9 cellular contexts compared by ENCODE assay signal in the genomic region with DNA sequence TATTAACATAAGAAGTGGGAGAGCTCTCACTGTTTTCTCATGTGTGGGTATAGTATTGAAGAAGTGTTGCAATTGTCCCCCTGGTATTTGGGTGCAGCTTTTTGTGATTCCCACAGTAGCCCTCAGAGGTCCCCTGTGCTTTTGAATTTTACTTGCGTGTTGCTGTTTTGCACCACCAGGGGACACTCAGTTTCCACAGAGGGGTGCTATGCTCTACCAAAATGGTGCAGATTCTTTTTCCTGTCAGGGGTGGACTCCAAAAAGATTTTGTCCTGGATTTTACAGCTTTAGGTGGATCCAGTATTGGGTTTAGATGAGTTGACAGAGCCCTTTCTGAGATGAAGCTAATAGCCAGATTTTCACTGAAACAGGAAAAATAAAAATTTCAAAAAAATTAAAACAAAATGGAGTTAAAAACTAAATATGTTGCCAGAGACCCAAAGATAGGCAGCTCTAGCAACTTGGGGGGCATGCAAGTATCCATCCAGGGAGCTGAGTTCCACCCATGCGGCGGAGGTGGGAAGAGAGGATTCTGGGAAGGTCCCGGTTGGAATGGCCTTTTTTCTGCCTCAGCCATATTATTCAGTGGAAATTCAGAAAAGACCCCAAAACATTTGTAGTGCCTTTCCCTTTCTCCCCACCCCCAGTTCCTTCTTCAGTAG. TPM values are rescaled to one million over a fixed set of nuclear protein-coding genes. Genes with fewer than 3 reads are reported as not detected.
A peak's percentile ranks its signal among the peaks of the same experiment; 100 is the strongest.
DNase-seq lines count a peak whose midpoint lies in the region; ATAC-seq and TF ChIP-seq lines count a peak whose summit lies in the region.
"Had no signal": no experiment of that assay in that cellular context is flagged by ENCODE, and none has a peak within 500 bp of the region (broad histone marks: within the 10 kb centered on the region; RNA-seq: fewer than 3 reads in every experiment).

No MANE protein-coding gene starts in this region.

- H3K36me3 Mint-ChIP-seq in natural killer cell treated with Interleukin-12 subunit alpha and Interleukin-12 subunit beta and Interleukin-15 and Interleukin-18, amount 100 ng/mL, for 72 hours = no peaks in the 10 kb centered on the region

- peak overlapping the region; percentile 80 for H3K27ac ChIP-seq in muscle layer of colon (ENCODE audit: low read depth, low read length)

- H3K4me3 Mint-ChIP-seq in natural killer cell treated with Interleukin-12 subunit alpha and Interleukin-12 subunit beta and Interleukin-15 and Interleukin-18, amount 100 ng/mL, for 72 hours = no peak overlapping the region
- H3K4me3 Mint-ChIP-seq: activated B cell treated with CpG ODN at 0.5 μM for 24 hours had no signal

- no peak for ATAC-seq in natural killer cell treated with Interleukin-12 subunit alpha and Interleukin-12 subunit beta and Interleukin-15 and Interleukin-18, amount 100 ng/mL, for 72 hours

- DNase-seq in COLO829 (ENCODE audit: low spot score) (peak; percentile 54), H7 (peak; percentile 5), RPMI8226 (peak; percentile 4), epithelial cell of proximal tubule (ENCODE audit: low read depth) (no peak)
- no peak for DNase-seq in central memory CD4-positive, alpha-beta T cell
- DNase-seq in activated T-cell treated with anti-CD3 and anti-CD28 coated beads, Interleukin-2, amount 50 U/mL, for 48 hours = no peak
- no peak for DNase-seq in natural killer cell treated with Interleukin-12 subunit alpha and Interleukin-12 subunit beta and Interleukin-15 and Interleukin-18, amount 100 ng/mL, for 72 hours (ENCODE audit: low spot score)
- DNase-seq: activated B cell treated with CpG ODN at 0.5 μM for 24 hours had no signal

- TF ChIP-seq CTCF in epithelial cell of proximal tubule (conservative IDR thresholded peaks at IDR 0.05; ENCODE audit: low read depth, low read length) = peak; percentile 89

- H3K9me3 ChIP-seq in muscle layer of colon (ENCODE audit: low read length) = no peaks in the 10 kb centered on the region

- no peak overlapping the region for H3K9ac ChIP-seq in muscle layer of colon (ENCODE audit: low read length)

- peaks cover 24% of the 10 kb centered on the region for H3K4me1 ChIP-seq in muscle layer of colon (ENCODE audit: insufficient read depth, low read length)

- H3K27me3 ChIP-seq in H7 (ENCODE audit: control insufficient read depth, insufficient read depth, low read length) (no peaks in the 10 kb centered on the region), muscle layer of colon (ENCODE audit: control insufficient read depth in 1 of 2, insufficient read depth in 2 of 2, low read length in 2 of 2) (no peaks in the 10 kb centered on the region)

- H3K27me3 Mint-ChIP-seq in natural killer cell treated with Interleukin-12 subunit alpha and Interleukin-12 subunit beta and Interleukin-15 and Interleukin-18, amount 100 ng/mL, for 72 hours = no peaks in the 10 kb centered on the region
- H3K27me3 Mint-ChIP-seq: activated B cell treated with CpG ODN at 0.5 μM for 24 hours had no signal

- peaks cover 2% of the 10 kb centered on the region; the same call in 1 of the 2 replicates for H3K36me3 ChIP-seq in H7 (replicated peaks; ENCODE audit: control insufficient read depth, insufficient read depth, low read length)
- H3K36me3 ChIP-seq in muscle layer of colon (ENCODE audit: insufficient read depth, low read length) = no peaks in the 10 kb centered on the region

- no peak overlapping the region for H3K27ac Mint-ChIP-seq in natural killer cell treated with Interleukin-12 subunit alpha and Interleukin-12 subunit beta and Interleukin-15 and Interleukin-18, amount 100 ng/mL, for 72 hours
- H3K27ac Mint-ChIP-seq: activated B cell treated with CpG ODN at 0.5 μM for 24 hours had no signal

- no peaks in the 10 kb centered on the region for H3K4me1 Mint-ChIP-seq in natural killer cell treated with Interleukin-12 subunit alpha and Interleukin-12 subunit beta and Interleukin-15 and Interleukin-18, amount 100 ng/mL, for 72 hours (ENCODE audit: low read depth in 2 of 2)
- H3K4me1 Mint-ChIP-seq: activated B cell treated with CpG ODN at 0.5 μM for 24 hours had no signal

- H3K9me3 Mint-ChIP-seq in natural killer cell treated with Interleukin-12 subunit alpha and Interleukin-12 subunit beta and Interleukin-15 and Interleukin-18, amount 100 ng/mL, for 72 hours = no peaks in the 10 kb centered on the region
- H3K9me3 Mint-ChIP-seq: activated B cell treated with CpG ODN at 0.5 μM for 24 hours had no signal

- H3K4me3 ChIP-seq in H7 (ENCODE audit: insufficient read depth, low read depth, low read length) = no peak overlapping the region
- H3K4me3 ChIP-seq in epithelial cell of proximal tubule (ENCODE audit: low read depth, low read length) = no peak overlapping the region
- peak overlapping the region in 1 of 2 donors; percentile 8 for H3K4me3 ChIP-seq in muscle layer of colon (ENCODE audit: low read depth in 1 of 2, low read length in 2 of 2)

RNA-seq across cellular contexts. Expression of a gene that starts 50.2 kb away (rescaled TPM):
- total RNA-seq in H7 (2014; rRNA removed; shearing (Covaris generic)) = 19.3 and 26.6 TPM in 2 replicates
- 20.4 and 39.6 TPM in 2 replicates for total RNA-seq in epithelial cell of proximal tubule
- total RNA-seq in natural killer cell treated with Interleukin-12 subunit alpha and Interleukin-12 subunit beta and Interleukin-15 and Interleukin-18, amount 100 ng/mL, for 72 hours = 10 to 100 TPM; 32.1 to 83.3 TPM

RNA-seq across cellular contexts. Expression of a gene that starts 50.6 kb away (rescaled TPM):
- 28.3 and 30.5 TPM in 2 replicates for total RNA-seq in H7 (2014; rRNA removed; shearing (Covaris generic))
- total RNA-seq in epithelial cell of proximal tubule = 14.6 and 18.2 TPM in 2 replicates
- 10 to 100 TPM; 17.8 to 18.3 TPM for total RNA-seq in natural killer cell treated with Interleukin-12 subunit alpha and Interleukin-12 subunit beta and Interleukin-15 and Interleukin-18, amount 100 ng/mL, for 72 hours

Comparison
In these comparisons a context has a peak if more than half of its experiments do, and no peak if none do; other contexts are left out.
1. DNase-seq: peak in COLO829 (single experiment), H7 (single experiment) and RPMI8226 (single experiment); none in epithelial cell of proximal tubule (single experiment), central memory CD4-positive, alpha-beta T cell (single experiment), activated T-cell treated with anti-CD3 and anti-CD28 coated beads, Interleukin-2, amount 50 U/mL, for 48 hours (0 of 2) and natural killer cell treated with Interleukin-12 subunit alpha and Interleukin-12 subunit beta and Interleukin-15 and Interleukin-18, amount 100 ng/mL, for 72 hours (single experiment).